In the genomic region with DNA sequence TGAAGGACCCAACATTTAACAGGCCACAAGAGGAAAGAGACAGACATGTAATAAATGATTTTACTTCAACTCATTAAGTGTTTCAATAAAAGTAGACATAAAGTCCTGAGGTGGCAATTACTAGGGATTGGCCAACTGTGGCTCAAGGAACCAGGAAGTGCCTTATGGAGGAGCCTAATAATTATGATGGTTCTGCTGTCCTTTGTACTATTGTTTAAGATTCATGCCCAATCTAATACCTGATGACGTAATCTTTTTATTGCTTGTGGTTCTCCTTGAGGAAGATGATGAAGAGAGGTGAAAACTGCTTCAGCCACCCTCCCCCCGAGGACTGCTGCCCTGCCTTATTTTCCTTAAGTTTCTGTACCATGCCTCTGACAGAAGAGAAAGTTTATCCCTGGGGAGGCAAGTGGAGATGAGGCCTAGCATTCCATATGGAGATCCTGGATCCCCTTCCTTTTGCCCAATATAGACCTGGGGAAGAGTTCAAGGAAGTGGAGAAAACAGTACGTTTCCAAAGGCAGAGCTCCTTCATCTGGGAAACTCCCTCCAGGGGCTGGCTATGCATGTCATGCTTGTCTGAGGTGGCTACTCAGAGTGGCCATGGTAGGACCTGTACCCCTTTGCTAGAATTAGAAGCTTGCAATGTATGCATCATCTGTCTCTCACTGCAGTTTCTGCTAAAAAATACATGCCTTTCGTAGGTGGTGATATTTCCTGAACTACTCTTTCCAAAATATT, we compare ENCODE assay signal across 21 cellular contexts. TPM values are rescaled to one million over a fixed set of nuclear protein-coding genes. Genes with fewer than 3 reads are reported as not detected.
DNase-seq lines count a peak whose midpoint lies in the region; ATAC-seq, FAIRE-seq and TF ChIP-seq lines count a peak whose summit lies in the region.
"Had no signal": no experiment of that assay in that cellular context is flagged by ENCODE, and none has a peak within 500 bp of the region (broad histone marks: within the 10 kb centered on the region; RNA-seq: fewer than 3 reads in every experiment).

No MANE protein-coding gene starts in this region.

- H3K27me3 ChIP-seq in IMR-90 (ENCODE audit: control insufficient read depth, insufficient read depth, low read length), result no peaks in the 10 kb centered on the region
- no peaks in the 10 kb centered on the region for H3K27me3 ChIP-seq in SJSA1 (replicated peaks)
- H3K27me3 ChIP-seq in tibial artery, result no peaks in the 10 kb centered on the region

- no peak overlapping the region for H2AK9ac ChIP-seq in IMR-90 (replicated peaks; ENCODE audit: low read depth, low read length, poor library complexity)

- no peak for TF ChIP-seq POLR2A in IMR-90 (IDR thresholded peaks at IDR 0.05; ENCODE audit: low read depth, low read length)

- H3K4me2 ChIP-seq in IMR-90 (ENCODE audit: low read depth, low read length), result no peak overlapping the region

- no peak for TF ChIP-seq RAD21 in IMR-90 (IDR thresholded peaks at IDR 0.05; ENCODE audit: low read length)

- peaks cover 4% of the 10 kb centered on the region for H3K9me3 Mint-ChIP-seq in progenitor cell of endocrine pancreas (ENCODE audit: low read depth)
- H3K9me3 Mint-ChIP-seq in activated CD4-positive, alpha-beta T cell treated with anti-CD3 and anti-CD28 coated beads for 36 hours (ENCODE audit: low read depth), result peaks cover 7% of the 10 kb centered on the region
- H3K9me3 Mint-ChIP-seq: HFFc6 had no signal

- POLR2A ChIA-PET in IMR-90 (lab: Charles Lee; ENCODE audit: unreplicated experiment), result no interaction called here
- POLR2A ChIA-PET in activated CD4-positive, alpha-beta T cell treated with anti-CD3 and anti-CD28 coated beads for 36 hours (lab: Charles Lee), result no interaction called here

- H3K79me1 ChIP-seq in IMR-90 (ENCODE audit: low read depth in 1 of 2, low read length in 2 of 2), result no peaks in the 10 kb centered on the region; a peak in 1 of 4 replicates

- peak overlapping the region; percentile 19 for H3K18ac ChIP-seq in IMR-90 (ENCODE audit: low read depth, low read length)

- CTCF ChIA-PET in IMR-90 (lab: Yijun Ruan, JAX), result interaction anchor here (1.1 kb wide), 1 partner anchor 13 kb away, joined by 3 read pairs; no protein-coding TSS in a partner anchor
- CTCF ChIA-PET in activated CD4-positive, alpha-beta T cell treated with anti-CD3 and anti-CD28 coated beads for 36 hours (lab: Charles Lee), result no interaction called here

- H3K4me3 ChIP-seq in IMR-90 (ENCODE audit: insufficient read depth, low read depth, low read length), result no peak overlapping the region
- no peak overlapping the region for H3K4me3 ChIP-seq in SJSA1
- no peak overlapping the region for H3K4me3 ChIP-seq in tibial artery

- intact Hi-C loops in IMR-90 (cut with micrococcal nuclease) (loop anchor here (1.0 kb wide), 1 partner anchor 60 kb away; no protein-coding TSS in a partner anchor), tibial artery (cut with DNase I; ENCODE audit: low total_unique reads) (no loop called here)
- intact Hi-C loops in activated CD4-positive, alpha-beta T cell treated with anti-CD3 and anti-CD28 coated beads for 36 hours (cut with DNase I, micrococcal nuclease), result no loop called here

- no peak for FAIRE-seq in RCC 7860 (lab: Jason Lieb, UNC)
- FAIRE-seq: H54 had no signal

- no peak for ATAC-seq in IMR-90 (ENCODE audit: low read depth)
- no peak for ATAC-seq in activated CD4-positive, alpha-beta T cell treated with anti-CD3 and anti-CD28 coated beads for 36 hours

- dilution Hi-C loops in IMR-90 (cut with HindIII; ENCODE audit: low sequenced_read_pairs, unreplicated experiment), result no loop called here

- no CpG with 5 or more reads among the region's 4 CpGs for WGBS in IMR-90 (ENCODE audit: extremely low coverage in 2 of 2, insufficient read length in 1 of 2), 2 experiments

- peak overlapping the region; percentile 76 for H2BK120ac ChIP-seq in IMR-90 (ENCODE audit: low read depth, low read length)

- no peak overlapping the region for H2AFZ ChIP-seq in IMR-90 (replicated peaks; ENCODE audit: low read length, poor library complexity)

- H3K27ac ChIP-seq in IMR-90 (ENCODE audit: insufficient read depth, low read length) (peak overlapping the region; percentile 24; the same call in 1 of the 2 replicates), SJSA1 (peak overlapping the region; percentile 47), tibial artery (no peak overlapping the region)

- no peak for TF ChIP-seq CTCF in IMR-90 (conservative IDR thresholded peaks at IDR 0.05; ENCODE audit: low read depth, low read length)
- TF ChIP-seq CTCF in progenitor cell of endocrine pancreas (IDR thresholded peaks at IDR 0.05; ENCODE audit: unreplicated experiment), result no peak
- TF ChIP-seq CTCF in tibial artery (IDR thresholded peaks at IDR 0.05), result no peak

- H4K5ac ChIP-seq in IMR-90 (ENCODE audit: low read depth, low read length), result peak overlapping the region; percentile 57

- DNase-seq in IMR-90 (peak; percentile 10), SJSA1 (ENCODE audit: low read depth in 1 of 2, low spot score in 2 of 2) (no peak), iris pigment epithelial cell (ENCODE audit: low read depth) (peak; percentile 23), progenitor cell of endocrine pancreas (ENCODE audit: low spot score, unreplicated experiment) (no peak), tibial artery (no peak), RCC 7860 (ENCODE audit: low spot score) (no peak)
- DNase-seq in activated CD4-positive, alpha-beta T cell treated with anti-CD3 and anti-CD28 coated beads for 36 hours, result no peak
- DNase-seq: C1 segment of cervical spinal cord; CD8-positive, alpha-beta memory T cell; DND-41; HFFc6; Karpas-422; MM.1S; NCI-H1105 treated with DMSO at 0.1 percent for 48 hours; NCI-H1694; NCI-H2081 treated with DMSO at 0.1 percent for 48 hours; NCI-H748 treated with DMSO at 0.1 percent for 48 hours; NK-92 treated with Interleukin-12 subunit alpha and Interleukin-12 subunit beta, amount 100 ng/mL, for 24 hours; SIG-M5 had no signal

- H2BK20ac ChIP-seq in IMR-90 (ENCODE audit: low read depth, low read length), result peak overlapping the region; percentile 85

- H3K4ac ChIP-seq in IMR-90 (ENCODE audit: low read depth, low read length), result peak overlapping the region; percentile 55

- no peaks in the 10 kb centered on the region for H3K36me3 ChIP-seq in IMR-90 (ENCODE audit: control insufficient read depth, insufficient read depth, low read length)
- no peaks in the 10 kb centered on the region for H3K36me3 ChIP-seq in SJSA1
- no peaks in the 10 kb centered on the region for H3K36me3 ChIP-seq in tibial artery

- no peaks in the 10 kb centered on the region for H4K20me1 ChIP-seq in IMR-90 (ENCODE audit: insufficient read depth, low read length)

- H3K4me3 Mint-ChIP-seq in progenitor cell of endocrine pancreas (ENCODE audit: low read depth), result no peak overlapping the region
- H3K4me3 Mint-ChIP-seq in activated CD4-positive, alpha-beta T cell treated with anti-CD3 and anti-CD28 coated beads for 36 hours, result no peak overlapping the region
- H3K4me3 Mint-ChIP-seq: CD8-positive, alpha-beta memory T cell; IgD-negative memory B cell had no signal

- H3K9me3 ChIP-seq in IMR-90 (ENCODE audit: control insufficient read depth, insufficient read depth, low read length) (no peaks in the 10 kb centered on the region), SJSA1 (replicated peaks) (no peaks in the 10 kb centered on the region), tibial artery (no peaks in the 10 kb centered on the region)

- peak overlapping the region; percentile 31 for H2AK5ac ChIP-seq in IMR-90 (ENCODE audit: low read depth, low read length)

- H3K36me3 Mint-ChIP-seq in progenitor cell of endocrine pancreas (ENCODE audit: insufficient read depth), result peaks cover 2% of the 10 kb centered on the region
- H3K36me3 Mint-ChIP-seq in activated CD4-positive, alpha-beta T cell treated with anti-CD3 and anti-CD28 coated beads for 36 hours (ENCODE audit: low read depth), result no peaks in the 10 kb centered on the region
- H3K36me3 Mint-ChIP-seq: CD8-positive, alpha-beta memory T cell; IgD-negative memory B cell had no signal

- H4K91ac ChIP-seq in IMR-90 (ENCODE audit: insufficient read depth, low read depth, low read length), result peak overlapping the region; percentile 71

- peak overlapping the region; percentile 90 for H3K27ac Mint-ChIP-seq in progenitor cell of endocrine pancreas
- H3K27ac Mint-ChIP-seq in activated CD4-positive, alpha-beta T cell treated with anti-CD3 and anti-CD28 coated beads for 36 hours, result no peak overlapping the region
- H3K27ac Mint-ChIP-seq: CD8-positive, alpha-beta memory T cell had no signal

- H2BK15ac ChIP-seq in IMR-90 (ENCODE audit: low read depth, low read length), result peak overlapping the region; percentile 22; the same call in 2 of the 3 replicates

- H3K4me1 Mint-ChIP-seq in progenitor cell of endocrine pancreas (ENCODE audit: low read depth), result peaks cover 23% of the 10 kb centered on the region
- H3K4me1 Mint-ChIP-seq in activated CD4-positive, alpha-beta T cell treated with anti-CD3 and anti-CD28 coated beads for 36 hours, result no peaks in the 10 kb centered on the region
- H3K4me1 Mint-ChIP-seq: CD8-positive, alpha-beta memory T cell had no signal

- peaks cover 2% of the 10 kb centered on the region for H3K27me3 Mint-ChIP-seq in progenitor cell of endocrine pancreas
- H3K27me3 Mint-ChIP-seq in activated CD4-positive, alpha-beta T cell treated with anti-CD3 and anti-CD28 coated beads for 36 hours, result no peaks in the 10 kb centered on the region
- H3K27me3 Mint-ChIP-seq: CD8-positive, alpha-beta memory T cell; IgD-negative memory B cell had no signal

- H3K56ac ChIP-seq in IMR-90 (ENCODE audit: extremely low read depth, insufficient read depth, low read length), result no peak overlapping the region; the same call in 1 of the 2 replicates

- in situ Hi-C loops in IMR-90 (cut with MboI; ENCODE audit: low sequenced_read_pairs), result no loop called here

- peak overlapping the region; percentile 35 for H3K14ac ChIP-seq in IMR-90 (replicated peaks; ENCODE audit: low read depth, low read length)

- H3K9me1 ChIP-seq in IMR-90 (ENCODE audit: insufficient read depth, low read length), result peaks cover 8% of the 10 kb centered on the region; the same call in 1 of the 2 replicates

- no peak overlapping the region for H3K9ac ChIP-seq in IMR-90 (ENCODE audit: low read depth, low read length)

- peak overlapping the region; percentile 77 for H2BK5ac ChIP-seq in IMR-90 (ENCODE audit: low read depth, low read length, poor library complexity, severe bottlenecking)

- BruUV-seq in IMR-90 (replicated peaks; lab: Mats Ljungman, UMichigan), result no TSS peak

- H3K23ac ChIP-seq in IMR-90 (ENCODE audit: low read depth, low read length), result peak overlapping the region; percentile 3; the same call in 1 of the 2 replicates

- peaks cover 10% of the 10 kb centered on the region for H3K4me1 ChIP-seq in IMR-90 (ENCODE audit: control insufficient read depth, insufficient read depth, low read length)
- H3K4me1 ChIP-seq in SJSA1 (replicated peaks), result peaks cover 49% of the 10 kb centered on the region
- no peaks in the 10 kb centered on the region for H3K4me1 ChIP-seq in tibial artery

- peak overlapping the region; percentile 13 to 55; a peak in 3 of 4 replicates for H4K8ac ChIP-seq in IMR-90 (ENCODE audit: low read depth in 2 of 2, low read length in 2 of 2)

RNA-seq across cellular contexts. Expression of gene FAT1, which starts 56.8 kb away (rescaled TPM):
- 464 and 519 TPM in 2 replicates for total RNA-seq in IMR-90 (2012; rRNA removed)
- 156 and 171 TPM in 2 replicates for polyA plus RNA-seq in IMR-90 (2012; rRNA removed)
- polyA plus RNA-seq in IMR-90 (2012; cell fraction: cytosol; rRNA removed), result 126 and 202 TPM in 2 replicates
- polyA plus RNA-seq in IMR-90 (2012; cell fraction: nucleus; rRNA removed; ENCODE audit: low replicate concordance), result 206 and 325 TPM in 2 replicates
- total RNA-seq in SJSA1 (2014; rRNA removed; shearing (Covaris generic)), result 338 and 483 TPM in 2 replicates
- 263 and 264 TPM in 2 replicates for total RNA-seq in progenitor cell of endocrine pancreas
- total RNA-seq in activated CD4-positive, alpha-beta T cell treated with anti-CD3 and anti-CD28 coated beads for 36 hours, result under 1 TPM; 0.02 to 0.05 TPM
- total RNA-seq: CD8-positive, alpha-beta memory T cell had no signal
- polyA plus RNA-seq: CD8-positive, alpha-beta memory T cell; IgD-negative memory B cell had no signal

Comparison
In these comparisons a context has a peak if more than half of its experiments do, and no peak if none do; other contexts are left out.
1. DNase-seq: peak in IMR-90 (single experiment) and iris pigment epithelial cell (single experiment); none in SJSA1 (0 of 2), progenitor cell of endocrine pancreas (single experiment), tibial artery (0 of 2), RCC 7860 (single experiment) and activated CD4-positive, alpha-beta T cell treated with anti-CD3 and anti-CD28 coated beads for 36 hours (single experiment).
2. H3K27ac ChIP-seq: peak in IMR-90 (single experiment) and SJSA1 (single experiment); none in tibial artery (0 of 2).
3. RNA of gene FAT1, which starts 56.8 kb away (total RNA-seq): 464 to 519 TPM in IMR-90, 338 to 483 TPM in SJSA1 and 263 to 264 TPM in progenitor cell of endocrine pancreas; 0.02 to 0.05 TPM in activated CD4-positive, alpha-beta T cell treated with anti-CD3 and anti-CD28 coated beads for 36 hours; every median in the first group is over 100 times any median in the second.